Comparison of ENCODE assay signal across 17 cellular contexts in the genomic region with DNA sequence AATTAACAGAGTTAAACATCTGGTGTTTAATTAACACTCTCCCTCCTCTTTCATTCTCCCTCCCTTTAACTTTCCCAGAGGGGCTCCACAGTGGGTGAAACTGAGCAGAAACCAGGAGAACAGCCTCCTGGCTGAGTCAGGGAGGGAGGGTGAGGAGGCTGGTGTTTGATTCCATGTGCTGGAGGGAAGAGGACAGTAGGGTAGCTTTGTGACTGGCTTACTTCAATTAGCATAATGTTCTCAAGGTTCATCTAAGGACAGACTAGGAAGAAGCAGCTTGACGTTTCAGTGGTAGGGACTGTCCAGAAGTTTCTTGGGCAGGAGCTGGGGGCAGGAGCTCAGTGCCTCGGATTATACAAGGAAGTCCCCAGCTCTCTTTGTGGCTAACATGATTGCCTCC.
DNase-seq lines count a peak whose midpoint lies in the region; ATAC-seq, FAIRE-seq and TF ChIP-seq lines count a peak whose summit lies in the region.
"Had no signal": no experiment of that assay in that cellular context is flagged by ENCODE, and none has a peak within 500 bp of the region (broad histone marks: within the 10 kb centered on the region; RNA-seq: fewer than 3 reads in every experiment).

No MANE protein-coding gene starts in this region.

- ATAC-seq in heart left ventricle (peak in 1 of 4 donors; percentile 37), right cardiac atrium (no peak)
- ATAC-seq in stimulated activated naive B cell treated with anti-CD40 and anti-IgM and Interleukin-4, amounts not matched to agents 10 μg/mL and 1 μg/mL and 100 μg/mL, for 72 hours (replicated peaks), result no peak
- ATAC-seq: K562 had no signal

- no peaks in the 10 kb centered on the region for H3K79me1 ChIP-seq in H1 (ENCODE audit: low read depth, low read length)

- H3K4me1 ChIP-seq in heart left ventricle (peaks cover 0 to 63% (median 21%) of the 10 kb centered on the region in 12 donors), right cardiac atrium (ENCODE audit: control insufficient read depth, insufficient read depth, low read length) (peaks cover 13% of the 10 kb centered on the region), H1 (replicated peaks in 1 of 4; ENCODE audit: control insufficient read depth in 3 of 4, insufficient read depth in 4 of 4, low read length in 3 of 4) (no peaks in the 10 kb centered on the region; a peak in 3 of 7 replicates), osteoblast (ENCODE audit: insufficient read depth, low read length) (peaks cover 8% of the 10 kb centered on the region), Caco-2 (no peaks in the 10 kb centered on the region)
- H3K4me1 ChIP-seq: SJSA1 had no signal

- H3K18ac ChIP-seq in H1 (ENCODE audit: extremely low read depth, low read length), result no peak overlapping the region

- no peak overlapping the region for H3K56ac ChIP-seq in H1 (replicated peaks; ENCODE audit: insufficient read length, low read depth, low read length)

- no peak overlapping the region for H4K8ac ChIP-seq in H1 (ENCODE audit: extremely low read depth, insufficient read depth, low read length)

- H2BK12ac ChIP-seq in H1 (ENCODE audit: low read depth, low read length), result no peak overlapping the region

- H2BK120ac ChIP-seq in H1 (replicated peaks; ENCODE audit: low read depth, low read length), result no peak overlapping the region

- peak overlapping the region in 1 of 2 experiments; percentile 18; a peak in 1 of 4 replicates for H3K4me2 ChIP-seq in H1 (ENCODE audit: insufficient read depth in 1 of 2, low read depth in 2 of 2, low read length in 2 of 2)
- no peak overlapping the region for H3K4me2 ChIP-seq in osteoblast (ENCODE audit: insufficient read depth, low read length)
- H3K4me2 ChIP-seq: BLaER1 treated with 17β-estradiol and CSF1 and Interleukin-3, amounts not matched to agents 10 nM and 100 nM had no signal

- no peak overlapping the region for H2BK5ac ChIP-seq in H1 (ENCODE audit: low read depth, low read length)

- TF ChIP-seq CTCF in heart left ventricle (IDR thresholded peaks at IDR 0.05) (no peak), H1 (IDR thresholded peaks at IDR 0.05; ENCODE audit: control extremely low read depth in 1 of 3, insufficient read depth in 1 of 3, low read depth in 1 of 3, low read length in 3 of 3) (no peak), osteoblast (IDR thresholded peaks at IDR 0.05; ENCODE audit: extremely low read depth, low read depth, low read length) (no peak), Caco-2 (IDR thresholded peaks at IDR 0.05; ENCODE audit: insufficient read depth in 1 of 2, low read depth in 1 of 2, low read length in 1 of 2, severe bottlenecking in 1 of 2, unreplicated experiment in 1 of 2) (no peak)

- no peak overlapping the region for H4K91ac ChIP-seq in H1 (replicated peaks; ENCODE audit: insufficient read length, low read length)

- no peaks in the 10 kb centered on the region for H3K79me2 ChIP-seq in H1 (ENCODE audit: control insufficient read depth in 1 of 2, insufficient read depth in 2 of 2, low read length in 2 of 2)
- H3K79me2 ChIP-seq in osteoblast (ENCODE audit: insufficient read depth, low read length), result no peaks in the 10 kb centered on the region

- no peaks in the 10 kb centered on the region for H3K9me3 Mint-ChIP-seq in stimulated activated naive B cell treated with anti-CD40 and anti-IgM and Interleukin-4, amounts not matched to agents 10 μg/mL and 1 μg/mL and 100 μg/mL, for 72 hours
- H3K9me3 Mint-ChIP-seq in Caco-2 (ENCODE audit: unreplicated experiment), result no peaks in the 10 kb centered on the region
- H3K9me3 Mint-ChIP-seq: CD8-positive, alpha-beta memory T cell had no signal

- no peak overlapping the region for H4K5ac ChIP-seq in H1 (ENCODE audit: insufficient read length, low read depth, low read length)

- no peaks in the 10 kb centered on the region for H3K36me3 Mint-ChIP-seq in stimulated activated naive B cell treated with anti-CD40 and anti-IgM and Interleukin-4, amounts not matched to agents 10 μg/mL and 1 μg/mL and 100 μg/mL, for 72 hours
- no peaks in the 10 kb centered on the region for H3K36me3 Mint-ChIP-seq in Caco-2 (ENCODE audit: insufficient read depth, unreplicated experiment)
- H3K36me3 Mint-ChIP-seq: CD8-positive, alpha-beta memory T cell had no signal

- no peak overlapping the region; the same call in 1 of the 2 replicates for H2BK15ac ChIP-seq in H1 (ENCODE audit: low read length)

- H4K20me1 ChIP-seq in H1 (replicated peaks in 1 of 2; ENCODE audit: control insufficient read depth in 1 of 2, insufficient read depth in 2 of 2, low read length in 2 of 2) (peaks cover 0 to 2% of the 10 kb centered on the region in 2 experiments), osteoblast (ENCODE audit: insufficient read depth, low read length) (no peaks in the 10 kb centered on the region)
- H4K20me1 ChIP-seq: BLaER1 treated with 17β-estradiol and CSF1 and Interleukin-3, amounts not matched to agents 10 nM and 100 nM had no signal

- no peaks in the 10 kb centered on the region for H3K36me3 ChIP-seq in heart left ventricle
- H3K36me3 ChIP-seq in H1 (ENCODE audit: control insufficient read depth in 2 of 4, insufficient read depth in 4 of 4, low read length in 3 of 4), result no peaks in the 10 kb centered on the region
- H3K36me3 ChIP-seq in osteoblast (ENCODE audit: insufficient read depth, low read length), result no peaks in the 10 kb centered on the region
- H3K36me3 ChIP-seq in Caco-2 (ENCODE audit: control insufficient read depth, insufficient read depth, low read length), result no peaks in the 10 kb centered on the region
- H3K36me3 ChIP-seq: BLaER1 treated with 17β-estradiol and CSF1 and Interleukin-3, amounts not matched to agents 10 nM and 100 nM; SJSA1 had no signal

- H3K4me1 Mint-ChIP-seq in stimulated activated naive B cell treated with anti-CD40 and anti-IgM and Interleukin-4, amounts not matched to agents 10 μg/mL and 1 μg/mL and 100 μg/mL, for 72 hours, result peaks cover 0 to 4% of the 10 kb centered on the region in 2 donors
- no peaks in the 10 kb centered on the region for H3K4me1 Mint-ChIP-seq in Caco-2 (ENCODE audit: low read depth, unreplicated experiment)
- H3K4me1 Mint-ChIP-seq: CD8-positive, alpha-beta memory T cell had no signal

- TF ChIP-seq EP300 in H1 (IDR thresholded peaks at IDR 0.05; ENCODE audit: borderline replicate concordance in 1 of 2, low read depth in 2 of 2, low read length in 2 of 2), result no peak

- no peak overlapping the region for H3K4me3 ChIP-seq in heart left ventricle
- H3K4me3 ChIP-seq in right cardiac atrium (ENCODE audit: low read length), result no peak overlapping the region
- H3K4me3 ChIP-seq in H1 (ENCODE audit: extremely low read depth in 1 of 4, insufficient read depth in 2 of 4, low read depth in 3 of 4, low read length in 4 of 4), result no peak overlapping the region
- no peak overlapping the region for H3K4me3 ChIP-seq in osteoblast (ENCODE audit: insufficient read depth, low read length)
- H3K4me3 ChIP-seq in Caco-2 (ENCODE audit: low read depth, low read length), result no peak overlapping the region
- H3K4me3 ChIP-seq: BLaER1 treated with 17β-estradiol and CSF1 and Interleukin-3, amounts not matched to agents 10 nM and 100 nM; K562; SJSA1 had no signal

- TF ChIP-seq POLR2A in heart left ventricle (IDR thresholded peaks at IDR 0.05), result no peak
- TF ChIP-seq POLR2A in H1 (IDR thresholded peaks at IDR 0.05; ENCODE audit: control extremely low read depth in 1 of 2, low read depth in 2 of 2, low read length in 2 of 2), result no peak

- no peak for DNase-seq in heart left ventricle
- DNase-seq in right cardiac atrium, result no peak
- DNase-seq in NCI-H1694 (lab: John Stamatoyannopoulos, UW), result peak; percentile 37
- no peak for DNase-seq in H1 (ENCODE audit: low read depth in 1 of 2, low spot score in 2 of 2)
- DNase-seq in osteoblast (ENCODE audit: insufficient read length, low spot score, missing footprints), result peak; percentile 18
- no peak for DNase-seq in SHP77 (lab: John Stamatoyannopoulos, UW)
- DNase-seq in stimulated activated naive B cell treated with anti-CD40 and anti-IgM and Interleukin-4, amounts not matched to agents 10 μg/mL and 1 μg/mL and 100 μg/mL, for 72 hours, result no peak
- no peak for DNase-seq in Caco-2
- DNase-seq: CD8-positive, alpha-beta memory T cell; NCI-H1436 treated with DMSO at 0.1 percent for 48 hours; NCI-H526 treated with DMSO at 0.1 percent for 48 hours; OCI-M1; RPMI8226 had no signal

- H3K27ac ChIP-seq in heart left ventricle (peak overlapping the region in 9 of 12 donors; percentile 8 to 64 (median 29)), right cardiac atrium (ENCODE audit: low read length) (no peak overlapping the region), H1 (ENCODE audit: low read depth, low read length) (no peak overlapping the region), osteoblast (ENCODE audit: low read depth, low read length) (no peak overlapping the region)
- H3K27ac ChIP-seq: BLaER1 treated with 17β-estradiol and CSF1 and Interleukin-3, amounts not matched to agents 10 nM and 100 nM; SJSA1 had no signal

- H3K9me3 ChIP-seq in heart left ventricle (no peaks in the 10 kb centered on the region), right cardiac atrium (ENCODE audit: control insufficient read depth, low read length) (no peaks in the 10 kb centered on the region), H1 (ENCODE audit: insufficient read depth in 2 of 2, low read depth in 1 of 2, low read length in 1 of 2) (no peaks in the 10 kb centered on the region), osteoblast (ENCODE audit: low read depth, low read length) (no peaks in the 10 kb centered on the region), Caco-2 (no peaks in the 10 kb centered on the region)
- H3K9me3 ChIP-seq: BLaER1 treated with 17β-estradiol and CSF1 and Interleukin-3, amounts not matched to agents 10 nM and 100 nM; SJSA1 had no signal

- CTCF ChIA-PET in H1 (lab: Charles Lee; ENCODE audit: partially characterized antibody) (interaction anchor here (0.6 to 2.5 kb wide), 14 partner anchors 11 to 233 kb away, joined by 3 to 12 read pairs (median 4); no protein-coding TSS in a partner anchor), Caco-2 (lab: Charles Lee) (no interaction called here)

- no peak overlapping the region for H3K27ac Mint-ChIP-seq in stimulated activated naive B cell treated with anti-CD40 and anti-IgM and Interleukin-4, amounts not matched to agents 10 μg/mL and 1 μg/mL and 100 μg/mL, for 72 hours
- no peak overlapping the region for H3K27ac Mint-ChIP-seq in Caco-2 (ENCODE audit: unreplicated experiment)

- H3K14ac ChIP-seq in H1 (ENCODE audit: insufficient read length), result no peak overlapping the region

- no peak overlapping the region for H3K4ac ChIP-seq in H1 (replicated peaks; ENCODE audit: insufficient read length, low read depth, low read length)

- H2BK20ac ChIP-seq in H1 (ENCODE audit: low read length), result no peak overlapping the region

- no peaks in the 10 kb centered on the region; the same call in 1 of the 2 replicates for H3K23me2 ChIP-seq in H1 (ENCODE audit: low read depth, low read length)

- no peaks in the 10 kb centered on the region for H3K27me3 ChIP-seq in heart left ventricle
- no peaks in the 10 kb centered on the region for H3K27me3 ChIP-seq in right cardiac atrium (ENCODE audit: control insufficient read depth, insufficient read depth)
- no peaks in the 10 kb centered on the region for H3K27me3 ChIP-seq in H1 (replicated peaks in 1 of 4; ENCODE audit: control insufficient read depth in 3 of 4, extremely low read depth in 1 of 4, insufficient read depth in 3 of 4, low read length in 3 of 4)
- peaks cover 59% of the 10 kb centered on the region for H3K27me3 ChIP-seq in osteoblast (ENCODE audit: insufficient read depth, low read length)
- no peaks in the 10 kb centered on the region for H3K27me3 ChIP-seq in Caco-2 (replicated peaks; ENCODE audit: control insufficient read depth, insufficient read depth, low read length)
- H3K27me3 ChIP-seq: BLaER1 treated with 17β-estradiol and CSF1 and Interleukin-3, amounts not matched to agents 10 nM and 100 nM had no signal

- no peak overlapping the region for H3K4me3 Mint-ChIP-seq in stimulated activated naive B cell treated with anti-CD40 and anti-IgM and Interleukin-4, amounts not matched to agents 10 μg/mL and 1 μg/mL and 100 μg/mL, for 72 hours
- H3K4me3 Mint-ChIP-seq in Caco-2 (ENCODE audit: unreplicated experiment), result no peak overlapping the region
- H3K4me3 Mint-ChIP-seq: CD8-positive, alpha-beta memory T cell had no signal

- WGBS in heart left ventricle, 4 donors, result 19 to 34% (median 27%) methylated on average over 2 of the region's 2 CpGs
- 25% methylated on average over 2 of the region's 2 CpGs for WGBS in right cardiac atrium
- WGBS in H1 (ENCODE audit: extremely low coverage in 1 of 2, insufficient coverage in 1 of 2, insufficient read length in 1 of 2, insufficient replicate concordance in 2 of 2, low coverage in 1 of 2, low lambda C conversion rate in 2 of 2, missing lambda C conversion rate in 1 of 2), 2 experiments, result 41% methylated on average over 2 of the region's 2 CpGs; no CpG with 5 or more reads in 1 of the 2 experiments

- no peak for TF ChIP-seq RAD21 in H1 (IDR thresholded peaks at IDR 0.05 in 1 of 2, conservative IDR thresholded peaks at IDR 0.05 in 1 of 2; ENCODE audit: low read depth in 2 of 2, low read length in 2 of 2)

- H2AK5ac ChIP-seq in H1 (ENCODE audit: low read depth, low read length), result no peak overlapping the region

- peak; percentile 55 for FAIRE-seq in H1 (lab: Jason Lieb, UNC)
- FAIRE-seq: A204.1, K562 had no signal

- H2AFZ ChIP-seq in H1 (ENCODE audit: low read length) (no peak overlapping the region), osteoblast (ENCODE audit: low read length) (no peak overlapping the region)

- no peak overlapping the region for H3K23ac ChIP-seq in H1 (ENCODE audit: insufficient read length)

- H3K9ac ChIP-seq in H1 (replicated peaks in 1 of 4; ENCODE audit: extremely low read depth in 1 of 4, low read depth in 3 of 4, low read length in 3 of 4), result no peak overlapping the region
- H3K9ac ChIP-seq: BLaER1 treated with 17β-estradiol and CSF1 and Interleukin-3, amounts not matched to agents 10 nM and 100 nM had no signal

- intact Hi-C loops in heart left ventricle (cut with DNase I) (no loop called here), right cardiac atrium (cut with DNase I) (no loop called here), Caco-2 (cut with micrococcal nuclease; ENCODE audit: unreplicated experiment) (no loop called here)

- BruUV-seq in Caco-2 (replicated peaks; lab: Mats Ljungman, UMichigan), result no TSS peak

- H3K27me3 Mint-ChIP-seq in stimulated activated naive B cell treated with anti-CD40 and anti-IgM and Interleukin-4, amounts not matched to agents 10 μg/mL and 1 μg/mL and 100 μg/mL, for 72 hours, result peaks cover 6 to 21% of the 10 kb centered on the region in 2 donors
- H3K27me3 Mint-ChIP-seq in Caco-2 (ENCODE audit: insufficient read depth, unreplicated experiment), result peaks cover 6% of the 10 kb centered on the region

- POLR2A ChIA-PET in H1 (lab: Charles Lee; ENCODE audit: partially characterized antibody) (interaction anchor here (0.9 to 2.1 kb wide), 4 partner anchors 9 to 57 kb away, joined by 3 to 5 read pairs (median 4); no protein-coding TSS in a partner anchor), Caco-2 (lab: Charles Lee) (no interaction called here)

Comparison
In these comparisons a context has a peak if more than half of its experiments do, and no peak if none do; other contexts are left out.
1. H3K27ac ChIP-seq: peak in heart left ventricle (9 of 12); none in right cardiac atrium (single experiment), H1 (single experiment) and osteoblast (single experiment).
2. DNase-seq: peak in NCI-H1694 (single experiment) and osteoblast (single experiment); none in heart left ventricle (0 of 5), right cardiac atrium (0 of 3), H1 (0 of 2), SHP77 (0 of 2), stimulated activated naive B cell treated with anti-CD40 and anti-IgM and Interleukin-4, amounts not matched to agents 10 μg/mL and 1 μg/mL and 100 μg/mL, for 72 hours (single experiment) and Caco-2 (0 of 2).